In the genomic region with DNA sequence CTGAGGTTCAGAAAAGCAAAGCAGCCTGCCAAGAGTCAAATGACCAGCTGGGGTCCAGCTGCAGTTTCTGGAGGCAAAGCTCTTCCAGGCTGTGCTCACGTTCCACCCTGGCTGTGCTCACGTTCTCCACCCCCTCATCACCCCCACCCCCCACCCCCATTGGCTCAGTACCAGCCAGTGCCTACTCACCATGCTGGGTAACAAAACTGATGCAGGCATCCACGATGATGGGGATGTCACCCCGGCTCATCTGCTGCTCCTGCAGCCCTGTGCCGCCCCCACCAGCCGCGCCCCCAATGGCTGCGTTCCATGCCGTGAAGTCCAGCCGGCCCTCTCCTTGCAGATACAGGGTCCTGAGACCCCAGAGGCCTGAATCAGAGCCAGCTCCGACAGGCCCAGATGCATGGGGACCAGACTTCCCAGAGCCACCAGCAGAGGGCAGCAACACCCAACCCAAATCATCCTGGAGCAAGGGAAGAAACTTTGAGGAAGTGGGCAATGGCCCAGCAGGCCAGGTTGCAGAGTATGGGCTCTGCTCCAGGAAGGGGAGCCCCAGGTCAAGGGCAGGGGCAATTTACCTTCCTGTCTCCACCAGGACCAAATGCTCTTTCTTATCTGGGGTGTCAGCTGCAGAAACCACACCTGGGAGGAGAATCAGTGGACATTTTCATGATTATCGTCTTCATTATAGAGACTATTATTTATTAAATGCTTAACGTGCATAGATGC, we compare ENCODE assay signal across 8 cellular contexts. TPM values are rescaled to one million over a fixed set of nuclear protein-coding genes. Genes with fewer than 3 reads are reported as not detected.
A peak's percentile ranks its signal among the peaks of the same experiment; 100 is the strongest.
DNase-seq lines count a peak whose midpoint lies in the region; ATAC-seq and TF ChIP-seq lines count a peak whose summit lies in the region.

No MANE protein-coding gene starts in this region.

- intact Hi-C loops in thyroid gland (cut with DNase I) = no loop called here

- ATAC-seq in GM19463 (IDR thresholded peaks at IDR 0.05; ENCODE audit: unreplicated experiment) (peak; percentile 98), HG03521 (IDR thresholded peaks at IDR 0.05; ENCODE audit: unreplicated experiment) (peak; percentile 97)

- H3K4me3 Mint-ChIP-seq in activated T-cell treated with anti-CD3 and anti-CD28 coated beads, Interleukin-2, amount 50 U/mL, for 24 hours = no peak overlapping the region

- no peaks in the 10 kb centered on the region for H3K36me3 Mint-ChIP-seq in activated T-cell treated with anti-CD3 and anti-CD28 coated beads, Interleukin-2, amount 50 U/mL, for 24 hours (ENCODE audit: low read depth)

- H3K27me3 Mint-ChIP-seq in activated T-cell treated with anti-CD3 and anti-CD28 coated beads, Interleukin-2, amount 50 U/mL, for 24 hours = no peaks in the 10 kb centered on the region

- no peaks in the 10 kb centered on the region for H3K27me3 ChIP-seq in thyroid gland

- H3K27ac ChIP-seq in thyroid gland = no peak overlapping the region

- DNase-seq in DMS 273 treated with DMSO at 0.1 percent for 48 hours (lab: John Stamatoyannopoulos, UW) (peak; percentile 33), OCI-M2 (lab: John Stamatoyannopoulos, UW; ENCODE audit: unreplicated experiment) (peak; percentile 20), fibroblast of peridontal ligament (ENCODE audit: extremely low read depth) (peak; percentile 65), occipital lobe (lab: John Stamatoyannopoulos, UW) (peak; percentile 54), thyroid gland (peak; percentile 77 to 79)
- DNase-seq in activated T-cell treated with anti-CD3 and anti-CD28 coated beads, Interleukin-2, amount 50 U/mL, for 24 hours = peak; percentile 88

- no peaks in the 10 kb centered on the region for H3K9me3 ChIP-seq in thyroid gland

- no peaks in the 10 kb centered on the region for H3K9me3 Mint-ChIP-seq in activated T-cell treated with anti-CD3 and anti-CD28 coated beads, Interleukin-2, amount 50 U/mL, for 24 hours

- H3K4me1 Mint-ChIP-seq in activated T-cell treated with anti-CD3 and anti-CD28 coated beads, Interleukin-2, amount 50 U/mL, for 24 hours (ENCODE audit: low read depth) = peaks cover 5% of the 10 kb centered on the region

- no peak for TF ChIP-seq POLR2A in thyroid gland (IDR thresholded peaks at IDR 0.05)

- H3K27ac Mint-ChIP-seq in activated T-cell treated with anti-CD3 and anti-CD28 coated beads, Interleukin-2, amount 50 U/mL, for 24 hours = no peak overlapping the region

- peak; percentile 65 to 91 (median 77) for TF ChIP-seq CTCF in thyroid gland (IDR thresholded peaks at IDR 0.05)

- H3K4me3 ChIP-seq in thyroid gland (replicated peaks in 1 of 3) = no peak overlapping the region

- WGBS in thyroid gland, 2 donors = 34 to 38% methylated on average over 7 to 12 of the region's 13 CpGs

- H3K36me3 ChIP-seq in thyroid gland = no peaks in the 10 kb centered on the region

- H3K4me1 ChIP-seq in thyroid gland = no peaks in the 10 kb centered on the region

RNA-seq across cellular contexts. Expression of a gene that starts 13.7 kb away (rescaled TPM):
- total RNA-seq in occipital lobe (3.0 TPM), thyroid gland (10 to 100 TPM; 15.2 to 28.3 (median 22.7) TPM)

RNA-seq across cellular contexts. Expression of a gene that starts 17.1 kb away (rescaled TPM):
- total RNA-seq in occipital lobe (3.3 TPM), thyroid gland (10 to 100 TPM in 1 of 4 donors, 1 to 10 TPM in 3; 5.4 to 11.7 (median 8.3) TPM)

RNA-seq across cellular contexts. Expression of a gene that starts 28.1 kb away (rescaled TPM):
- total RNA-seq in occipital lobe (8.4 TPM), thyroid gland (1 to 10 TPM; 2.4 to 5.7 (median 4.6) TPM)

RNA-seq across cellular contexts. Expression of a gene that starts 28.2 kb away (rescaled TPM):
- total RNA-seq in occipital lobe (46.5 TPM), thyroid gland (10 to 100 TPM; 44.2 to 62.7 (median 54.6) TPM)

RNA-seq across cellular contexts. Expression of a gene that starts 46.1 kb away (rescaled TPM):
- total RNA-seq in occipital lobe (18.4 TPM), thyroid gland (100 to 1,000 TPM in 1 of 4 donors, 10 to 100 TPM in 3; 82.1 to 103 (median 89.7) TPM)

Comparison
In these comparisons a context has a peak if more than half of its experiments do, and no peak if none do; other contexts are left out.
1. DNase-seq: peak in every context shown above with its lines; median percentile 88 in activated T-cell treated with anti-CD3 and anti-CD28 coated beads, Interleukin-2, amount 50 U/mL, for 24 hours; 78 in thyroid gland; 65 in fibroblast of peridontal ligament; 54 in occipital lobe; 33 in DMS 273 treated with DMSO at 0.1 percent for 48 hours; 20 in OCI-M2.